ENCODE assay signal across 10 cellular contexts in genomic region chr20:11454966-11455799, GRCh38.
DNase-seq lines count a peak whose midpoint lies in the region; ATAC-seq and TF ChIP-seq lines count a peak whose summit lies in the region.
"Had no signal": no experiment of that assay in that cellular context is flagged by ENCODE, and none has a peak within 500 bp of the region (broad histone marks: within the 10 kb centered on the region; RNA-seq: fewer than 3 reads in every experiment).

No MANE protein-coding gene starts in this region.

- ATAC-seq in GM19043 (IDR thresholded peaks at IDR 0.05; ENCODE audit: low read depth, unreplicated experiment) = peak; percentile 40

- H3K4me1 Mint-ChIP-seq in osteocyte (ENCODE audit: unreplicated experiment) (peaks cover 64% of the 10 kb centered on the region), glutamatergic neuron (ENCODE audit: low read depth, unreplicated experiment) (no peaks in the 10 kb centered on the region)

- DNase-seq in colonic mucosa (peak; percentile 52), osteocyte (ENCODE audit: extremely low spot score, unreplicated experiment) (no peak), NCI-H1092 treated with DMSO at 0.1 percent for 48 hours (lab: John Stamatoyannopoulos, UW) (no peak), glutamatergic neuron (no peak), NCI-H2107 (lab: John Stamatoyannopoulos, UW) (no peak), Kasumi-1 (lab: John Stamatoyannopoulos, UW) (no peak)
- DNase-seq: spleen had no signal

- no peaks in the 10 kb centered on the region for H3K36me3 Mint-ChIP-seq in osteocyte (ENCODE audit: unreplicated experiment)
- H3K36me3 Mint-ChIP-seq in glutamatergic neuron (ENCODE audit: unreplicated experiment) = no peaks in the 10 kb centered on the region

- TF ChIP-seq CTCF in colonic mucosa (IDR thresholded peaks at IDR 0.05) (no peak), osteocyte (IDR thresholded peaks at IDR 0.05) (no peak), glutamatergic neuron (IDR thresholded peaks at IDR 0.05; ENCODE audit: partially characterized antibody, unreplicated experiment) (no peak)

- intact Hi-C loops in colonic mucosa (cut with DNase I) = no loop called here

- H3K36me3 ChIP-seq in HUES6 (ENCODE audit: control insufficient read depth, insufficient read depth, low read length) (no peaks in the 10 kb centered on the region), colonic mucosa (no peaks in the 10 kb centered on the region)
- H3K36me3 ChIP-seq: spleen had no signal

- H3K9me3 Mint-ChIP-seq in osteocyte (ENCODE audit: unreplicated experiment) (no peaks in the 10 kb centered on the region), glutamatergic neuron (ENCODE audit: unreplicated experiment) (peaks cover 1% of the 10 kb centered on the region)

- H3K27ac ChIP-seq in HUES6 (ENCODE audit: low read depth, low read length) (peak overlapping the region; percentile 84; the same call in 1 of the 2 replicates), colonic mucosa (peak overlapping the region; percentile 1)
- H3K27ac ChIP-seq: coronary artery, spleen had no signal

- no peaks in the 10 kb centered on the region for H3K27me3 Mint-ChIP-seq in osteocyte (ENCODE audit: unreplicated experiment)
- no peaks in the 10 kb centered on the region for H3K27me3 Mint-ChIP-seq in glutamatergic neuron (ENCODE audit: unreplicated experiment)

- H3K27me3 ChIP-seq in HUES6 (ENCODE audit: control insufficient read depth, insufficient read depth, low read length) = no peaks in the 10 kb centered on the region
- no peaks in the 10 kb centered on the region for H3K27me3 ChIP-seq in colonic mucosa
- H3K27me3 ChIP-seq: spleen had no signal

- peak overlapping the region; percentile 15; the same call in 1 of the 2 replicates for H3K4me3 ChIP-seq in HUES6 (ENCODE audit: low read depth, low read length)
- no peak overlapping the region for H3K4me3 ChIP-seq in colonic mucosa
- H3K4me3 ChIP-seq: coronary artery, spleen had no signal

- H3K9ac ChIP-seq in HUES6 (ENCODE audit: low read length) (peak overlapping the region; percentile 52), colonic mucosa (ENCODE audit: low read depth in 2 of 2, low read length in 2 of 2) (no peak overlapping the region)

- H3K4me1 ChIP-seq in HUES6 (ENCODE audit: control insufficient read depth, insufficient read depth, low read length) = peaks cover 52% of the 10 kb centered on the region
- H3K4me1 ChIP-seq in colonic mucosa = peaks cover 5% of the 10 kb centered on the region

- H3K4me3 Mint-ChIP-seq in osteocyte (ENCODE audit: unreplicated experiment) (peak overlapping the region; percentile 1), glutamatergic neuron (ENCODE audit: unreplicated experiment) (no peak overlapping the region)

- H3K9me3 ChIP-seq in HUES6 (ENCODE audit: control insufficient read depth, insufficient read depth, low read depth, low read length) (no peaks in the 10 kb centered on the region), colonic mucosa (no peaks in the 10 kb centered on the region)
- H3K9me3 ChIP-seq: spleen had no signal

- H3K27ac Mint-ChIP-seq in osteocyte (ENCODE audit: unreplicated experiment) = peak overlapping the region; percentile 56
- no peak overlapping the region for H3K27ac Mint-ChIP-seq in glutamatergic neuron (ENCODE audit: unreplicated experiment)
